ENCODE assay signal across 17 cellular contexts in the genomic region with DNA sequence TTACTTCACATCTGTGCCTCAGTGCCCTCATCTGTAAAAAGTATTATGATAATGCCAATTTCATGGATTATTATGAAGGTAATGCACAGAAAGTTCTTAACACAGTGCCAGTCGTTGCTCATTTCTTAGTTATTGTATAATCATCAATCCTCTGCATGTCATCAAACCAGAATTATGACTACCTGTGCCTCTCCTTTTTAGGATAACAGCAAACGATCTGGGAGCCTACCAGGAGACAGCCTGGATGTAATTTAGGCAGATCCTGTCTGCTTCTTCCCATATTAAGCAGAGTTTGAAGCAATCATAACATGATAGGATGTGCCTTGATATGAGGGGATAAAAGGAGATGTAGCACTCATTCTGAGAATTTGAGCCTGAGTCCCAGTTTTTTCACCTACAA.
DNase-seq lines count a peak whose midpoint lies in the region; ATAC-seq and TF ChIP-seq lines count a peak whose summit lies in the region.
"Had no signal": no experiment of that assay in that cellular context is flagged by ENCODE, and none has a peak within 500 bp of the region (broad histone marks: within the 10 kb centered on the region; RNA-seq: fewer than 3 reads in every experiment).

No MANE protein-coding gene starts in this region.

- dilution Hi-C loops in mammary epithelial cell (cut with HindIII; ENCODE audit: low sequenced_read_pairs) = loop anchor here (5.0 kb wide), 1 partner anchor 51 kb away; no protein-coding TSS in a partner anchor

- TF ChIP-seq CTCF in breast epithelium (IDR thresholded peaks at IDR 0.05) (no peak), mammary epithelial cell (conservative IDR thresholded peaks at IDR 0.05 in 1 of 2, IDR thresholded peaks at IDR 0.05 in 1 of 2; ENCODE audit: extremely low read depth in 1 of 2, insufficient read depth in 1 of 2, low read depth in 1 of 2, low read length in 2 of 2) (no peak), stomach (IDR thresholded peaks at IDR 0.05) (no peak)

- peak overlapping the region; percentile 76 to 84 for H3K27ac ChIP-seq in breast epithelium
- H3K27ac ChIP-seq in mammary epithelial cell (ENCODE audit: insufficient read depth, low read depth, low read length) = no peak overlapping the region
- peak overlapping the region; percentile 72 for H3K27ac ChIP-seq in epithelial cell of prostate
- peak overlapping the region in 4 of 5 donors; percentile 52 to 78 (median 63) for H3K27ac ChIP-seq in stomach

- no peak for TF ChIP-seq EP300 in stomach (IDR thresholded peaks at IDR 0.05)

- no peak overlapping the region for H2AFZ ChIP-seq in mammary epithelial cell (ENCODE audit: low read depth, low read length)
- H2AFZ ChIP-seq: GM23338 had no signal

- no peaks in the 10 kb centered on the region for H3K36me3 ChIP-seq in breast epithelium
- no peaks in the 10 kb centered on the region for H3K36me3 ChIP-seq in mammary epithelial cell (ENCODE audit: insufficient read depth, low read length)
- H3K36me3 ChIP-seq in stomach = no peaks in the 10 kb centered on the region
- H3K36me3 ChIP-seq: MG63 had no signal

- in situ Hi-C loops in mammary epithelial cell (cut with MboI; ENCODE audit: low sequenced_read_pairs in 2 of 2) = no loop called here

- no peaks in the 10 kb centered on the region for H3K79me2 ChIP-seq in mammary epithelial cell (ENCODE audit: insufficient read depth, low read length)

- no peak overlapping the region for H3K4me2 ChIP-seq in mammary epithelial cell (ENCODE audit: insufficient read depth, low read depth, low read length)
- H3K4me2 ChIP-seq: GM23338 had no signal

- H3K4me3 ChIP-seq in breast epithelium (no peak overlapping the region), mammary epithelial cell (replicated peaks in 1 of 3; ENCODE audit: insufficient read depth in 1 of 3, low read depth in 2 of 3, low read length in 3 of 3) (no peak overlapping the region), stomach (no peak overlapping the region)
- H3K4me3 ChIP-seq: GM23338, MG63 had no signal

- intact Hi-C loops in breast epithelium (cut with DNase I; ENCODE audit: low total_unique reads) (no loop called here), mammary epithelial cell (cut with micrococcal nuclease) (no loop called here), stomach (cut with DNase I; ENCODE audit: low total_unique reads) (no loop called here)

- WGBS in mammary epithelial cell (ENCODE audit: low coverage, missing lambda C conversion rate) = 21% methylated on average over 2 of the region's 2 CpGs
- WGBS in stomach, 5 donors = 30 to 52% (median 43%) methylated on average over 2 of the region's 2 CpGs

- H4K20me1 ChIP-seq in mammary epithelial cell (ENCODE audit: insufficient read depth, low read length) = no peaks in the 10 kb centered on the region

- no peak overlapping the region for H3K9ac ChIP-seq in mammary epithelial cell (ENCODE audit: insufficient read depth, low read length)

- BruUV-seq in mammary epithelial cell (replicated peaks; lab: Mats Ljungman, UMichigan) = no TSS peak

- no peaks in the 10 kb centered on the region for H3K27me3 ChIP-seq in breast epithelium
- no peaks in the 10 kb centered on the region for H3K27me3 ChIP-seq in mammary epithelial cell (ENCODE audit: insufficient read depth, low read length)
- no peaks in the 10 kb centered on the region for H3K27me3 ChIP-seq in stomach
- H3K27me3 ChIP-seq: MG63 had no signal

- H3K4me1 ChIP-seq in breast epithelium = peaks cover 0 to 7% of the 10 kb centered on the region in 2 donors
- peaks cover 16% of the 10 kb centered on the region for H3K4me1 ChIP-seq in mammary epithelial cell (ENCODE audit: insufficient read depth, low read length)
- H3K4me1 ChIP-seq in stomach = peaks cover 6 to 28% (median 16%) of the 10 kb centered on the region in 4 donors

- TF ChIP-seq POLR2A in breast epithelium (IDR thresholded peaks at IDR 0.05) (no peak), stomach (IDR thresholded peaks at IDR 0.05) (no peak)

- DNase-seq in breast epithelium (ENCODE audit: low spot score in 2 of 2) = no peak
- no peak for DNase-seq in mammary epithelial cell
- DNase-seq in epithelial cell of prostate (ENCODE audit: low read depth, low spot score) = no peak
- DNase-seq in stomach = no peak
- DNase-seq in NCI-H187 treated with DMSO at 0.1 percent for 48 hours (lab: John Stamatoyannopoulos, UW) = no peak
- DNase-seq in activated naive CD4-positive, alpha-beta T cell treated with anti-CD3 and anti-CD28 coated beads, Interleukin-2, amount 50 U/mL, for 16 hours = no peak
- DNase-seq: GF-D8; Kasumi-1; MG63; NCI-H1105; NCI-H2081 treated with DMSO at 0.1 percent for 48 hours; NCI-H446 treated with DMSO at 0.1 percent for 48 hours; NK-92 treated with Interleukin-12 subunit alpha and Interleukin-12 subunit beta, amount 100 ng/mL, for 24 hours; SHP77 treated with DMSO at 0.1 percent for 48 hours had no signal

- ATAC-seq in GM21825 (IDR thresholded peaks at IDR 0.05; ENCODE audit: unreplicated experiment) = no peak
- ATAC-seq in SK-N-SH treated with all-trans-retinoic acid at 6 μM for 48 hours = no peak
- ATAC-seq: GM23338 had no signal

- CTCF ChIA-PET in mammary epithelial cell (lab: Charles Lee; ENCODE audit: low non-redundant PET) = no interaction called here

- H3K9me3 ChIP-seq in breast epithelium (no peaks in the 10 kb centered on the region), mammary epithelial cell (replicated peaks; ENCODE audit: insufficient read depth, low read length) (no peaks in the 10 kb centered on the region), stomach (no peaks in the 10 kb centered on the region)
- H3K9me3 ChIP-seq: MG63 had no signal

TF ChIP-seq in SK-N-SH treated with all-trans-retinoic acid at 6 μM for 48 hours, 23 proteins besides CTCF, POLR2A, EP300 and RAD21 (continues in another document):
- TF ChIP-seq, protein P1, sequence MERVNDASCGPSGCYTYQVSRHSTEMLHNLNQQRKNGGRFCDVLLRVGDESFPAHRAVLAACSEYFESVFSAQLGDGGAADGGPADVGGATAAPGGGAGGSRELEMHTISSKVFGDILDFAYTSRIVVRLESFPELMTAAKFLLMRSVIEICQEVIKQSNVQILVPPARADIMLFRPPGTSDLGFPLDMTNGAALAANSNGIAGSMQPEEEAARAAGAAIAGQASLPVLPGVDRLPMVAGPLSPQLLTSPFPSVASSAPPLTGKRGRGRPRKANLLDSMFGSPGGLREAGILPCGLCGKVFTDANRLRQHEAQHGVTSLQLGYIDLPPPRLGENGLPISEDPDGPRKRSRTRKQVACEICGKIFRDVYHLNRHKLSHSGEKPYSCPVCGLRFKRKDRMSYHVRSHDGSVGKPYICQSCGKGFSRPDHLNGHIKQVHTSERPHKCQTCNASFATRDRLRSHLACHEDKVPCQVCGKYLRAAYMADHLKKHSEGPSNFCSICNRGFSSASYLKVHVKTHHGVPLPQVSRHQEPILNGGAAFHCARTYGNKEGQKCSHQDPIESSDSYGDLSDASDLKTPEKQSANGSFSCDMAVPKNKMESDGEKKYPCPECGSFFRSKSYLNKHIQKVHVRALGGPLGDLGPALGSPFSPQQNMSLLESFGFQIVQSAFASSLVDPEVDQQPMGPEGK (CRISPR knock-in tag; IDR thresholded peaks at IDR 0.05; ENCODE audit: borderline replicate concordance) = no peak
- TF ChIP-seq, protein P2, sequence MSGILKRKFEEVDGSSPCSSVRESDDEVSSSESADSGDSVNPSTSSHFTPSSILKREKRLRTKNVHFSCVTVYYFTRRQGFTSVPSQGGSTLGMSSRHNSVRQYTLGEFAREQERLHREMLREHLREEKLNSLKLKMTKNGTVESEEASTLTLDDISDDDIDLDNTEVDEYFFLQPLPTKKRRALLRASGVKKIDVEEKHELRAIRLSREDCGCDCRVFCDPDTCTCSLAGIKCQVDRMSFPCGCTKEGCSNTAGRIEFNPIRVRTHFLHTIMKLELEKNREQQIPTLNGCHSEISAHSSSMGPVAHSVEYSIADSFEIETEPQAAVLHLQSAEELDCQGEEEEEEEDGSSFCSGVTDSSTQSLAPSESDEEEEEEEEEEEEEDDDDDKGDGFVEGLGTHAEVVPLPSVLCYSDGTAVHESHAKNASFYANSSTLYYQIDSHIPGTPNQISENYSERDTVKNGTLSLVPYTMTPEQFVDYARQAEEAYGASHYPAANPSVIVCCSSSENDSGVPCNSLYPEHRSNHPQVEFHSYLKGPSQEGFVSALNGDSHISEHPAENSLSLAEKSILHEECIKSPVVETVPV (CRISPR knock-in tag; IDR thresholded peaks at IDR 0.05) = no peak
- no peak for TF ChIP-seq ESRRG (CRISPR knock-in tag; IDR thresholded peaks at IDR 0.05)
- no peak for TF ChIP-seq ISL1 (CRISPR knock-in tag; IDR thresholded peaks at IDR 0.05)
- no peak for TF ChIP-seq TOX (CRISPR knock-in tag; IDR thresholded peaks at IDR 0.05; ENCODE audit: borderline replicate concordance)
- no peak for TF ChIP-seq ZNF8 (CRISPR knock-in tag; IDR thresholded peaks at IDR 0.05)
- TF ChIP-seq ZNF70 (CRISPR knock-in tag; IDR thresholded peaks at IDR 0.05) = no peak
- no peak for TF ChIP-seq BACH2 (CRISPR knock-in tag; IDR thresholded peaks at IDR 0.05; ENCODE audit: borderline replicate concordance)
- TF ChIP-seq GLIS3 (CRISPR knock-in tag; IDR thresholded peaks at IDR 0.05) = no peak
- TF ChIP-seq PPARA (CRISPR knock-in tag; IDR thresholded peaks at IDR 0.05; ENCODE audit: borderline replicate concordance) = no peak
- TF ChIP-seq ZFP3 (CRISPR knock-in tag; IDR thresholded peaks at IDR 0.05) = no peak
- TF ChIP-seq, protein P3, sequence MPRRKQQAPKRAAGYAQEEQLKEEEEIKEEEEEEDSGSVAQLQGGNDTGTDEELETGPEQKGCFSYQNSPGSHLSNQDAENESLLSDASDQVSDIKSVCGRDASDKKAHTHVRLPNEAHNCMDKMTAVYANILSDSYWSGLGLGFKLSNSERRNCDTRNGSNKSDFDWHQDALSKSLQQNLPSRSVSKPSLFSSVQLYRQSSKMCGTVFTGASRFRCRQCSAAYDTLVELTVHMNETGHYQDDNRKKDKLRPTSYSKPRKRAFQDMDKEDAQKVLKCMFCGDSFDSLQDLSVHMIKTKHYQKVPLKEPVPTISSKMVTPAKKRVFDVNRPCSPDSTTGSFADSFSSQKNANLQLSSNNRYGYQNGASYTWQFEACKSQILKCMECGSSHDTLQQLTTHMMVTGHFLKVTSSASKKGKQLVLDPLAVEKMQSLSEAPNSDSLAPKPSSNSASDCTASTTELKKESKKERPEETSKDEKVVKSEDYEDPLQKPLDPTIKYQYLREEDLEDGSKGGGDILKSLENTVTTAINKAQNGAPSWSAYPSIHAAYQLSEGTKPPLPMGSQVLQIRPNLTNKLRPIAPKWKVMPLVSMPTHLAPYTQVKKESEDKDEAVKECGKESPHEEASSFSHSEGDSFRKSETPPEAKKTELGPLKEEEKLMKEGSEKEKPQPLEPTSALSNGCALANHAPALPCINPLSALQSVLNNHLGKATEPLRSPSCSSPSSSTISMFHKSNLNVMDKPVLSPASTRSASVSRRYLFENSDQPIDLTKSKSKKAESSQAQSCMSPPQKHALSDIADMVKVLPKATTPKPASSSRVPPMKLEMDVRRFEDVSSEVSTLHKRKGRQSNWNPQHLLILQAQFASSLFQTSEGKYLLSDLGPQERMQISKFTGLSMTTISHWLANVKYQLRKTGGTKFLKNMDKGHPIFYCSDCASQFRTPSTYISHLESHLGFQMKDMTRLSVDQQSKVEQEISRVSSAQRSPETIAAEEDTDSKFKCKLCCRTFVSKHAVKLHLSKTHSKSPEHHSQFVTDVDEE (CRISPR knock-in tag; IDR thresholded peaks at IDR 0.05) = no peak
- TF ChIP-seq OSR1 (CRISPR knock-in tag; IDR thresholded peaks at IDR 0.05) = no peak
